8 cellular contexts compared by ENCODE assay signal in the genomic region with DNA sequence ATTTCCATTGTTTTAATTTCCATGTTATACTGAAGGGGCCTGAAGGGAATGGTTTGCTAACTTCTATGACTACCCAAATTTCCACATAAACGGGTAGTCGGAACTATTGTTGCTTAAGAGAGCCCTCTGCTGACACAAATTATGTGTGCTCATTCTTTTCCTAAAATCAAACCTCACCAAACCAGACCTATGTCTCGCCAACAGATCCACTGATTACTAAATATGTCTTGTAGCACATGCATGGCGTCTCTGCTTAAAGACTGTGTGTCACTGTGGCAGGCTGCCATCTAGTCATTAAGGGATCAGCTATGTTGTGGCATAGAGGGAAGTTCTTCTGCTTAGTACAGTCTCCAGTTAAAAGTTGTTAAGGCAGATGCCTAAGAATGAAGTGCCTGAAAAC. TPM values are rescaled to one million over a fixed set of nuclear protein-coding genes. Genes with fewer than 3 reads are reported as not detected.
A peak's percentile ranks its signal among the peaks of the same experiment; 100 is the strongest.
DNase-seq lines count a peak whose midpoint lies in the region; FAIRE-seq and TF ChIP-seq lines count a peak whose summit lies in the region.

No MANE protein-coding gene starts in this region.

- FAIRE-seq in D721Med (lab: Jason Lieb, UNC) (no peak), RCC 7860 (lab: Jason Lieb, UNC) (no peak)

- H3K36me3 ChIP-seq in adrenal gland (replicated peaks in 1 of 2) (no peaks in the 10 kb centered on the region), transverse colon (no peaks in the 10 kb centered on the region)

- no peaks in the 10 kb centered on the region for H3K9me3 ChIP-seq in adrenal gland (replicated peaks in 1 of 3)
- H3K9me3 ChIP-seq in transverse colon: no peaks in the 10 kb centered on the region

- 6 to 20% (median 14%) methylated on average over 4 of the region's 4 CpGs for WGBS in adrenal gland, 4 donors
- WGBS in transverse colon (ENCODE audit: low coverage in 1 of 2), 2 donors: 0 to 18% methylated on average over 1 to 4 of the region's 4 CpGs

- TF ChIP-seq POLR2A in adrenal gland (IDR thresholded peaks at IDR 0.05) (no peak), transverse colon (IDR thresholded peaks at IDR 0.05) (no peak)

- in situ Hi-C loops in transverse colon (cut with MboI; ENCODE audit: low pct_ligation_motif_present in 1 of 4, low pct_unique_long_range_greater_than_20kb in 1 of 4, low sequenced_read_pairs in 3 of 4): loop anchor here in 3 of 4 donors (10.0 to 25.0 kb wide), 2 partner anchors 123 to 131 kb away; partner anchors contain the start of gene PIGA (in 1 of the 3)

- H3K4me3 ChIP-seq in adrenal gland: no peak overlapping the region
- no peak overlapping the region for H3K4me3 ChIP-seq in transverse colon

- TF ChIP-seq CTCF in D721Med (IDR thresholded peaks at IDR 0.05; ENCODE audit: insufficient read depth, missing control alignments) (peak; percentile 48), adrenal gland (IDR thresholded peaks at IDR 0.05) (peak in 5 of 6 experiments; percentile 28 to 67 (median 58)), transverse colon (IDR thresholded peaks at IDR 0.05) (peak in 4 of 5 experiments; percentile 18 to 26 (median 22))

- H3K27me3 ChIP-seq in adrenal gland: peaks cover 9% of the 10 kb centered on the region
- no peaks in the 10 kb centered on the region for H3K27me3 ChIP-seq in transverse colon

- H3K27ac ChIP-seq in adrenal gland: no peak overlapping the region
- H3K27ac ChIP-seq in transverse colon: no peak overlapping the region

- no peak for TF ChIP-seq EP300 in transverse colon (IDR thresholded peaks at IDR 0.05; ENCODE audit: low read depth)

- intact Hi-C loops in adrenal gland (cut with DNase I): loop anchor here in 1 of 2 donors (5.0 kb wide), 1 partner anchor 121 kb away; no protein-coding TSS in a partner anchor
- intact Hi-C loops in transverse colon (cut with DNase I; ENCODE audit: low total_unique reads): loop anchor here (5.0 kb wide), 1 partner anchor 126 kb away; no protein-coding TSS in a partner anchor

- no peak for DNase-seq in D721Med (ENCODE audit: insufficient read length, low spot score)
- peak; percentile 33 for DNase-seq in LHCN-M2 (ENCODE audit: low read depth)
- peak in 6 of 7 donors; percentile 11 to 54 (median 22) for DNase-seq in adrenal gland
- DNase-seq in iPS-NIHi7 (ENCODE audit: extremely low spot score): peak; percentile 24
- peak; percentile 12 for DNase-seq in transverse colon
- no peak for DNase-seq in mesenteric fat pad (ENCODE audit: low spot score)
- no peak for DNase-seq in RCC 7860 (ENCODE audit: low spot score)
- no peak for DNase-seq in HK-2 (ENCODE audit: unreplicated experiment)

- H3K4me1 ChIP-seq in adrenal gland (replicated peaks in 1 of 2): peaks cover 0 to 10% of the 10 kb centered on the region in 2 donors
- no peaks in the 10 kb centered on the region for H3K4me1 ChIP-seq in transverse colon

RNA-seq across cellular contexts. Expression of gene PIR, which starts 25.1 kb away (rescaled TPM):
- total RNA-seq in LHCN-M2 (2014; rRNA removed): 2.9 and 4.2 TPM in 2 replicates
- polyA plus RNA-seq in LHCN-M2 (2012): 9.2 TPM
- 10 to 100 TPM; 14.0 to 44.7 (median 20.3) TPM for total RNA-seq in adrenal gland
- 10 to 100 TPM; 11.9 to 27.1 (median 18.1) TPM for polyA plus RNA-seq in adrenal gland
- total RNA-seq in transverse colon: 10 to 100 TPM in 2 of 4 donors, 1 to 10 TPM in 1, not detected in 1; 10.0 to 85.8 (median 11.6) TPM
- total RNA-seq in mesenteric fat pad: 30.0 TPM

RNA-seq across cellular contexts. Expression of gene BMX, which starts 32.6 kb away (rescaled TPM):
- total RNA-seq in LHCN-M2 (2014; rRNA removed) (not detected in 2 replicates), adrenal gland (1 to 10 TPM in 4 of 8 donors, under 1 TPM in 3, not detected in 1; 0.14 to 1.8 (median 1.2) TPM), transverse colon (1 to 10 TPM; 1.1 to 5.9 (median 3.4) TPM), mesenteric fat pad (1.7 TPM)
- not detected for polyA plus RNA-seq in LHCN-M2 (2012)
- polyA plus RNA-seq in adrenal gland: under 1 TPM; 0.29 to 0.91 (median 0.64) TPM

Comparison
In these comparisons a context has a peak if more than half of its experiments do, and no peak if none do; other contexts are left out.
1. DNase-seq: peak in LHCN-M2 (single experiment), adrenal gland (6 of 7), iPS-NIHi7 (single experiment) and transverse colon (single experiment); none in D721Med (single experiment), mesenteric fat pad (single experiment), RCC 7860 (single experiment) and HK-2 (single experiment).
2. Peak in every context shown above with its lines, with median percentiles within 50 percentile points of each other: CTCF ChIP-seq.